In the genomic region with DNA sequence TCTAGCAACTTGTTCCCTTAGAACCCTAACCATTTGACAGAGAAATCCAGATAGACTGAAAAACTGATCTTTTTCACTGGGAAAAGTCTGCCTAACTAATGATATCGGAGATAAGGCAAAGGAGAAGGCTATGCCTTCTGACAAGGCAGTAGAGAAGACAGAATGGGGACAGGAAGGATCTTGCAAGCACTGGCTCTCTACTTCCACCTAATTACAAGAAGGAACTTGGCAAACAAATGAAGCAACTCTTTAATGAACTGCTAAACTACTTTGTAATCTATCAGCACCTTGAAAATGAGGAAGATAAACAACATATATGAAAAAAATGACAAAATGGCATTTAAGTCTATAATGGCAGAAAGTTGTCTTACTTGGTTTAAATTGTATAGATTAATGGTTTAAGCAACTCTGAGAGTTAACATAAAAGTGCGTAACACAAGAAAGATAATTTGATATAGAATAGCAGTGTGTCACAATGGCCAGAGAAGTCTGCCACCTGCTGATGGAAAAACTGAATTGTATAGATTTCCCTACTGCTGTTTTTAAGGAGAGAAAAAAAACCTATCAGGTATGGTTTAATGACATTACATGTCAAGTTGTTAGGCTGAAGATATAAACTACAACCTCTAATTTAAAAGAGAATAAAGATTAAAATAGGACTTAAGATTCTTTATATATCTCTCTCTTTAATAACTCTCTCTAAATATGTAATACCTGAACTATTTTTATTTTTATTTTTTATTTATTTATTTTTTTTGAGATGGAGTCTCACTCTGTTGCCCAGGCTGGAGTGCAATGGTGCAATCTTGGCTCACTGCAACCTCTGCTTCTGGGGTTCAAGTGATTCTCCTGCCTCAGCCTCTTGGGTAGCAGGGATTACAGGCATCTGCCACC, we compare ENCODE assay signal across 8 cellular contexts. TPM values are rescaled to one million over a fixed set of nuclear protein-coding genes. Genes with fewer than 3 reads are reported as not detected.
DNase-seq lines count a peak whose midpoint lies in the region; ATAC-seq and TF ChIP-seq lines count a peak whose summit lies in the region.

No MANE protein-coding gene starts in this region.

- ATAC-seq in HG02642 (IDR thresholded peaks at IDR 0.05; ENCODE audit: poor library complexity, unreplicated experiment), result peak; percentile 48
- ATAC-seq in activated CD8-positive, alpha-beta T cell treated with anti-CD3 and anti-CD28 coated beads for 36 hours, result peak; percentile 64
- peak; percentile 73 for ATAC-seq in Right ventricle myocardium superior (ENCODE audit: poor library complexity)

- no peak overlapping the region for H3K4me3 Mint-ChIP-seq in activated T-cell treated with anti-CD3 and anti-CD28 coated beads, Interleukin-2, amount 50 U/mL, for 24 hours
- H3K4me3 Mint-ChIP-seq in activated CD8-positive, alpha-beta T cell treated with anti-CD3 and anti-CD28 coated beads for 36 hours, result no peak overlapping the region

- intact Hi-C loops in activated CD8-positive, alpha-beta T cell treated with anti-CD3 and anti-CD28 coated beads for 36 hours (cut with micrococcal nuclease), result no loop called here
- intact Hi-C loops in Right ventricle myocardium superior (cut with DNase I), result no loop called here

- DNase-seq in activated T-cell treated with anti-CD3 and anti-CD28 coated beads, Interleukin-2, amount 50 U/mL, for 24 hours, result no peak
- no peak for DNase-seq in activated T-cell treated with anti-CD3 and anti-CD28 coated beads for 4 hours
- peak; percentile 24 for DNase-seq in NCI-H2196 treated with DMSO at 0.1 percent for 48 hours (lab: John Stamatoyannopoulos, UW; ENCODE audit: unreplicated experiment)
- DNase-seq in activated CD8-positive, alpha-beta T cell treated with anti-CD3 and anti-CD28 coated beads for 36 hours, result peak; percentile 39
- no peak for DNase-seq in Right ventricle myocardium superior
- peak; percentile 62 for DNase-seq in renal cortical epithelial cell (ENCODE audit: low read depth)
- DNase-seq in stimulated activated naive CD4-positive, alpha-beta T cell treated with Interleukin-2 at 50 U/mL for 16 hours (lab: John Stamatoyannopoulos, UW), result no peak

- POLR2A ChIA-PET in activated CD8-positive, alpha-beta T cell treated with anti-CD3 and anti-CD28 coated beads for 36 hours (lab: Charles Lee), result no interaction called here

- H3K27ac Mint-ChIP-seq in activated T-cell treated with anti-CD3 and anti-CD28 coated beads, Interleukin-2, amount 50 U/mL, for 24 hours, result peak overlapping the region; percentile 27
- H3K27ac Mint-ChIP-seq in activated CD8-positive, alpha-beta T cell treated with anti-CD3 and anti-CD28 coated beads for 36 hours, result no peak overlapping the region

- no peaks in the 10 kb centered on the region for H3K27me3 Mint-ChIP-seq in activated T-cell treated with anti-CD3 and anti-CD28 coated beads, Interleukin-2, amount 50 U/mL, for 24 hours
- no peaks in the 10 kb centered on the region for H3K27me3 Mint-ChIP-seq in activated CD8-positive, alpha-beta T cell treated with anti-CD3 and anti-CD28 coated beads for 36 hours

- TF ChIP-seq CTCF in activated CD8-positive, alpha-beta T cell treated with anti-CD3 and anti-CD28 coated beads for 36 hours (IDR thresholded peaks at IDR 0.05), result peak; percentile 71

- H3K4me1 Mint-ChIP-seq in activated T-cell treated with anti-CD3 and anti-CD28 coated beads, Interleukin-2, amount 50 U/mL, for 24 hours (ENCODE audit: low read depth), result peaks cover 62% of the 10 kb centered on the region
- peaks cover 46% of the 10 kb centered on the region for H3K4me1 Mint-ChIP-seq in activated CD8-positive, alpha-beta T cell treated with anti-CD3 and anti-CD28 coated beads for 36 hours (ENCODE audit: low read depth)

- peaks cover 24% of the 10 kb centered on the region for H3K36me3 Mint-ChIP-seq in activated T-cell treated with anti-CD3 and anti-CD28 coated beads, Interleukin-2, amount 50 U/mL, for 24 hours (ENCODE audit: low read depth)
- H3K36me3 Mint-ChIP-seq in activated CD8-positive, alpha-beta T cell treated with anti-CD3 and anti-CD28 coated beads for 36 hours (ENCODE audit: low read depth), result peaks cover 3% of the 10 kb centered on the region

- CTCF ChIA-PET in activated CD8-positive, alpha-beta T cell treated with anti-CD3 and anti-CD28 coated beads for 36 hours (lab: Charles Lee), result interaction anchor here (0.6 to 3.1 kb wide), 5 partner anchors 11 to 204 kb away, joined by 4 to 20 read pairs (median 8); a partner anchor contains a TSS

- H3K9me3 Mint-ChIP-seq in activated T-cell treated with anti-CD3 and anti-CD28 coated beads, Interleukin-2, amount 50 U/mL, for 24 hours, result no peaks in the 10 kb centered on the region
- no peaks in the 10 kb centered on the region for H3K9me3 Mint-ChIP-seq in activated CD8-positive, alpha-beta T cell treated with anti-CD3 and anti-CD28 coated beads for 36 hours

RNA-seq across cellular contexts. Expression of a gene that starts 11.9 kb away (rescaled TPM):
- 10 to 100 TPM; 34.2 to 37.7 TPM for total RNA-seq in activated CD8-positive, alpha-beta T cell treated with anti-CD3 and anti-CD28 coated beads for 36 hours
- total RNA-seq in Right ventricle myocardium superior (21.6 TPM), renal cortical epithelial cell (26.5 and 67.7 TPM in 2 replicates)

RNA-seq across cellular contexts. Expression of a gene that starts 58.5 kb away (rescaled TPM):
- 10 to 100 TPM; 14.2 to 15.4 TPM for total RNA-seq in activated CD8-positive, alpha-beta T cell treated with anti-CD3 and anti-CD28 coated beads for 36 hours
- total RNA-seq in Right ventricle myocardium superior (20.1 TPM), renal cortical epithelial cell (5.7 and 7.1 TPM in 2 replicates)

Comparison
In these comparisons a context has a peak if more than half of its experiments do, and no peak if none do; other contexts are left out.
1. DNase-seq: peak in NCI-H2196 treated with DMSO at 0.1 percent for 48 hours (single experiment), activated CD8-positive, alpha-beta T cell treated with anti-CD3 and anti-CD28 coated beads for 36 hours (single experiment) and renal cortical epithelial cell (single experiment); none in activated T-cell treated with anti-CD3 and anti-CD28 coated beads, Interleukin-2, amount 50 U/mL, for 24 hours (single experiment), activated T-cell treated with anti-CD3 and anti-CD28 coated beads for 4 hours (single experiment), Right ventricle myocardium superior (single experiment) and stimulated activated naive CD4-positive, alpha-beta T cell treated with Interleukin-2 at 50 U/mL for 16 hours (single experiment).
2. Peak in every context shown above with its lines, with median percentiles within 50 percentile points of each other: ATAC-seq.